In the genomic region with DNA sequence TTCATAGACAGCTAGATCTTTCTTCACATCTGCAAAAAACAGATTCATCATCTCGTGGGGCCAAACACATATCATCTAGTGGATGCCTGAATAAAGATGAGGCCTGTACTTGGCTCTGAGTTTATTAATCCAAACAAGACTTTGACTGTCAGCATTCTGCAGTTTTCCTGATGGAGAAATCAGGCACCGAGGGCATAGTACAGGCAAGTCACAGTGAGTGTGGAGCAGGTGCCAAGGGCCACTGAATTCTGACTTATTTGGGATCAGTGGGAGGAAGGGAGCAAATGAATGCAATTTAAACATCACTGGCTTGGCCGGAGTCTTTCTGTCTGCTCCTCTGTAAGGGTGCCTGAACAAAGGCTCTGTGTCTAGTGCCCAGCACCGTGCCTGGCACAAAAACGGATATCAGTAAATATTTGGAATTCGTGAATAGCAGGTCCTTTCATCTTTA, we compare ENCODE assay signal across 8 cellular contexts. TPM values are rescaled to one million over a fixed set of nuclear protein-coding genes. Genes with fewer than 3 reads are reported as not detected.
DNase-seq lines count a peak whose midpoint lies in the region; ATAC-seq and TF ChIP-seq lines count a peak whose summit lies in the region.

No MANE protein-coding gene starts in this region.

- no peaks in the 10 kb centered on the region for H3K36me3 ChIP-seq in iPS DF 6.9 (ENCODE audit: control insufficient read depth, insufficient read depth, low read length)

- H3K27ac Mint-ChIP-seq in activated CD8-positive, alpha-beta T cell treated with anti-CD3 and anti-CD28 coated beads for 36 hours, result peak overlapping the region; percentile 96

- ATAC-seq in activated CD8-positive, alpha-beta T cell treated with anti-CD3 and anti-CD28 coated beads for 36 hours, result no peak
- ATAC-seq in HG02759 (IDR thresholded peaks at IDR 0.05; ENCODE audit: unreplicated experiment) (no peak), HG02885 (IDR thresholded peaks at IDR 0.05; ENCODE audit: poor library complexity, unreplicated experiment) (no peak)

- H3K4me1 ChIP-seq in iPS DF 6.9 (ENCODE audit: control insufficient read depth, insufficient read depth, low read length), result no peaks in the 10 kb centered on the region

- POLR2A ChIA-PET in activated CD8-positive, alpha-beta T cell treated with anti-CD3 and anti-CD28 coated beads for 36 hours (lab: Charles Lee), result interaction anchor here (1.2 to 2.4 kb wide), 3 partner anchors 11 to 102 kb away, joined by 3 to 7 read pairs (median 4); no protein-coding TSS in a partner anchor

- H3K4me3 ChIP-seq in HFF-Myc (replicated peaks; ENCODE audit: low read depth, low read length), result peak overlapping the region; percentile 88
- H3K4me3 ChIP-seq in iPS DF 6.9 (ENCODE audit: low read length), result peak overlapping the region; percentile 92; the same call in 1 of the 2 replicates
- H3K4me3 ChIP-seq in skin epidermis, result peak overlapping the region; percentile 64 to 96 (median 88)

- intact Hi-C loops in activated CD8-positive, alpha-beta T cell treated with anti-CD3 and anti-CD28 coated beads for 36 hours (cut with micrococcal nuclease), result loop anchor here (5.0 kb wide), 1 partner anchor 106 kb away; no protein-coding TSS in a partner anchor

- TF ChIP-seq CTCF in HFF-Myc (IDR thresholded peaks at IDR 0.05; ENCODE audit: low read depth, low read length, missing control alignments), result no peak
- no peak for TF ChIP-seq CTCF in activated CD8-positive, alpha-beta T cell treated with anti-CD3 and anti-CD28 coated beads for 36 hours (IDR thresholded peaks at IDR 0.05)

- H3K9me3 ChIP-seq in iPS DF 6.9 (ENCODE audit: control insufficient read depth, insufficient read depth, low read length), result no peaks in the 10 kb centered on the region

- peak overlapping the region; percentile 90 for H3K4me3 Mint-ChIP-seq in activated CD8-positive, alpha-beta T cell treated with anti-CD3 and anti-CD28 coated beads for 36 hours

- no peaks in the 10 kb centered on the region for H3K27me3 Mint-ChIP-seq in activated CD8-positive, alpha-beta T cell treated with anti-CD3 and anti-CD28 coated beads for 36 hours

- WGBS in iPS DF 6.9 (ENCODE audit: insufficient coverage, insufficient read length), result no CpG with 5 or more reads among the region's 6 CpGs

- H3K36me3 Mint-ChIP-seq in activated CD8-positive, alpha-beta T cell treated with anti-CD3 and anti-CD28 coated beads for 36 hours (ENCODE audit: low read depth), result peaks cover 9% of the 10 kb centered on the region

- no peak for DNase-seq in HFF-Myc (ENCODE audit: extremely low read depth, low read depth)
- DNase-seq in activated CD8-positive, alpha-beta T cell treated with anti-CD3 and anti-CD28 coated beads for 36 hours, result no peak
- DNase-seq in iPS DF 6.9 (ENCODE audit: low read depth, low spot score), result no peak
- DNase-seq in ecto neural progenitor cell (ENCODE audit: low spot score), result no peak
- DNase-seq in MV-4-11 (lab: John Stamatoyannopoulos, UW), result no peak

- H3K4me1 Mint-ChIP-seq in activated CD8-positive, alpha-beta T cell treated with anti-CD3 and anti-CD28 coated beads for 36 hours (ENCODE audit: low read depth), result peaks cover 47% of the 10 kb centered on the region

- no peak overlapping the region for H3K27ac ChIP-seq in iPS DF 6.9 (ENCODE audit: low read length)
- peak overlapping the region in 16 of 21 experiments; percentile 76 to 93 (median 86) for H3K27ac ChIP-seq in skin epidermis

- H3K9me3 Mint-ChIP-seq in activated CD8-positive, alpha-beta T cell treated with anti-CD3 and anti-CD28 coated beads for 36 hours, result peaks cover 4% of the 10 kb centered on the region

- H3K27me3 ChIP-seq in iPS DF 6.9 (ENCODE audit: control insufficient read depth, insufficient read depth, low read length), result no peaks in the 10 kb centered on the region

- CTCF ChIA-PET in activated CD8-positive, alpha-beta T cell treated with anti-CD3 and anti-CD28 coated beads for 36 hours (lab: Charles Lee), result interaction anchor here (1.0 to 2.7 kb wide), 6 partner anchors 54 to 178 kb away, joined by 3 to 16 read pairs (median 4); a partner anchor contains a TSS

RNA-seq across cellular contexts. Expression of a gene that starts 1.0 kb away (rescaled TPM):
- 10 to 100 TPM; 36.5 to 40.4 TPM for total RNA-seq in activated CD8-positive, alpha-beta T cell treated with anti-CD3 and anti-CD28 coated beads for 36 hours
